ENCODE assay signal across 15 cellular contexts in genomic region chr13:82717249-82717648, GRCh38.
DNase-seq lines count a peak whose midpoint lies in the region; ATAC-seq and TF ChIP-seq lines count a peak whose summit lies in the region.
"Had no signal": no experiment of that assay in that cellular context is flagged by ENCODE, and none has a peak within 500 bp of the region (broad histone marks: within the 10 kb centered on the region; RNA-seq: fewer than 3 reads in every experiment).

No MANE protein-coding gene starts in this region.

- no peak for ATAC-seq in heart left ventricle
- ATAC-seq: body of pancreas had no signal

- H3K9me3 ChIP-seq in SJCRH30 (replicated peaks) (no peaks in the 10 kb centered on the region), heart left ventricle (no peaks in the 10 kb centered on the region), OCI-LY7 (ENCODE audit: low read length) (no peaks in the 10 kb centered on the region)
- H3K9me3 ChIP-seq: body of pancreas had no signal

- BruUV-seq in OCI-LY7 (replicated peaks; lab: Mats Ljungman, UMichigan): no TSS peak

- TF ChIP-seq POLR2A in heart left ventricle (IDR thresholded peaks at IDR 0.05): no peak

- peak; percentile 33 for DNase-seq in GM04503 (ENCODE audit: low read depth)
- peak in 1 of 2 experiments; percentile 41 for DNase-seq in SJCRH30
- DNase-seq in fibroblast of mammary gland (ENCODE audit: low read depth): peak; percentile 80
- DNase-seq in retinal pigment epithelial cell (ENCODE audit: low read depth): peak; percentile 93
- no peak for DNase-seq in central memory CD4-positive, alpha-beta T cell
- DNase-seq in HUDEP-2 (lab: John Stamatoyannopoulos, UW; ENCODE audit: unreplicated experiment in 76 of 76): no peak
- no peak for DNase-seq in heart left ventricle
- DNase-seq in OCI-LY7 (ENCODE audit: low spot score): no peak
- DNase-seq: activated CD4-positive, alpha-beta T cell treated with anti-CD3 and anti-CD28 coated beads for 4 hours; activated T-cell treated with anti-CD3 and anti-CD28 coated beads, Interleukin-2, amount 50 U/mL, for 48 hours; body of pancreas; NCI-H2107; posterior cingulate gyrus; stimulated activated CD4-positive, alpha-beta T cell treated with anti-CD3 and anti-CD28 coated beads, Interleukin-4, amount 100 ng/mL, for 4 hours; stimulated activated naive CD4-positive, alpha-beta T cell treated with Interleukin-2 at 50 U/mL for 16 hours had no signal

- no peaks in the 10 kb centered on the region for H3K27me3 ChIP-seq in SJCRH30
- H3K27me3 ChIP-seq in heart left ventricle: no peaks in the 10 kb centered on the region
- H3K27me3 ChIP-seq: body of pancreas had no signal

- POLR2A ChIA-PET in OCI-LY7 (lab: Charles Lee): no interaction called here

- no peak overlapping the region for H2AFZ ChIP-seq in OCI-LY7 (ENCODE audit: low read length)

- no peaks in the 10 kb centered on the region for H3K9me2 ChIP-seq in OCI-LY7 (ENCODE audit: insufficient read depth, low read length)

- CTCF ChIA-PET in OCI-LY7 (lab: Charles Lee; ENCODE audit: unreplicated experiment): no interaction called here

- intact Hi-C loops in heart left ventricle (cut with DNase I) (no loop called here), OCI-LY7 (cut with micrococcal nuclease; ENCODE audit: unreplicated experiment) (no loop called here)

- H3K4me1 ChIP-seq in SJCRH30 (peaks cover 20% of the 10 kb centered on the region), heart left ventricle (no peaks in the 10 kb centered on the region), OCI-LY7 (ENCODE audit: insufficient read depth, low read length, poor library complexity, severe bottlenecking) (no peaks in the 10 kb centered on the region)
- H3K4me1 ChIP-seq: body of pancreas had no signal

- no peak overlapping the region for H3K4me3 ChIP-seq in SJCRH30
- H3K4me3 ChIP-seq in fibroblast of mammary gland (ENCODE audit: control insufficient read depth, low read depth, low read length): no peak overlapping the region
- no peak overlapping the region for H3K4me3 ChIP-seq in retinal pigment epithelial cell (ENCODE audit: low read length)
- no peak overlapping the region for H3K4me3 ChIP-seq in heart left ventricle
- H3K4me3 ChIP-seq in OCI-LY7 (ENCODE audit: low read depth, low read length, poor library complexity, severe bottlenecking): no peak overlapping the region
- H3K4me3 ChIP-seq: body of pancreas had no signal

- 73 to 82% (median 76%) methylated on average over 2 of the region's 2 CpGs for WGBS in heart left ventricle, 4 donors

- H3K36me3 ChIP-seq in SJCRH30 (no peaks in the 10 kb centered on the region), heart left ventricle (no peaks in the 10 kb centered on the region), OCI-LY7 (ENCODE audit: insufficient read depth, low read length) (no peaks in the 10 kb centered on the region)

- no peak for TF ChIP-seq CTCF in fibroblast of mammary gland (conservative IDR thresholded peaks at IDR 0.05; ENCODE audit: control insufficient read depth, insufficient read depth, low read depth, low read length)
- no peak for TF ChIP-seq CTCF in retinal pigment epithelial cell (conservative IDR thresholded peaks at IDR 0.05; ENCODE audit: low read depth, low read length)
- TF ChIP-seq CTCF in heart left ventricle (IDR thresholded peaks at IDR 0.05): no peak
- no peak for TF ChIP-seq CTCF in OCI-LY7 (conservative IDR thresholded peaks at IDR 0.05; ENCODE audit: low read length)

- peak overlapping the region; percentile 18; the same call in 1 of the 2 replicates for H3K27ac ChIP-seq in SJCRH30
- H3K27ac ChIP-seq in heart left ventricle: no peak overlapping the region
- no peak overlapping the region for H3K27ac ChIP-seq in OCI-LY7 (ENCODE audit: low read depth, low read length, poor library complexity, severe bottlenecking)
- H3K27ac ChIP-seq: body of pancreas had no signal

- no peak overlapping the region for H3K4me2 ChIP-seq in OCI-LY7 (ENCODE audit: low read length)

- H4K20me1 ChIP-seq in OCI-LY7 (ENCODE audit: insufficient read depth, low read length): no peaks in the 10 kb centered on the region

- H3K79me2 ChIP-seq in OCI-LY7 (ENCODE audit: insufficient read depth, low read depth, low read length): no peaks in the 10 kb centered on the region

Comparison
In these comparisons a context has a peak if more than half of its experiments do, and no peak if none do; other contexts are left out.
1. DNase-seq: peak in GM04503 (single experiment), fibroblast of mammary gland (single experiment) and retinal pigment epithelial cell (single experiment); none in central memory CD4-positive, alpha-beta T cell (single experiment), HUDEP-2 (0 of 76), heart left ventricle (0 of 5) and OCI-LY7 (single experiment).